In genomic region chr5:150217874-150218692, GRCh38 we compare ENCODE assay signal across 8 cellular contexts. TPM values are rescaled to one million over a fixed set of nuclear protein-coding genes. Genes with fewer than 3 reads are reported as not detected.
DNase-seq lines count a peak whose midpoint lies in the region; ATAC-seq and TF ChIP-seq lines count a peak whose summit lies in the region.

No MANE protein-coding gene starts in this region.

- H3K4me3 ChIP-seq in esophagus muscularis mucosa: no peak overlapping the region

- peaks cover 0 to 17% (median 4%) of the 10 kb centered on the region in 4 donors for H3K4me1 ChIP-seq in esophagus muscularis mucosa

- no peaks in the 10 kb centered on the region for H3K36me3 Mint-ChIP-seq in natural killer cell treated with Interleukin-12 subunit alpha and Interleukin-12 subunit beta and Interleukin-15 and Interleukin-18, amount 100 ng/mL, for 72 hours
- H3K36me3 Mint-ChIP-seq in stimulated activated naive B cell treated with anti-CD40 and anti-IgM and Interleukin-4, amounts not matched to agents 10 μg/mL and 1 μg/mL and 100 μg/mL, for 72 hours: no peaks in the 10 kb centered on the region

- H3K27me3 Mint-ChIP-seq in natural killer cell treated with Interleukin-12 subunit alpha and Interleukin-12 subunit beta and Interleukin-15 and Interleukin-18, amount 100 ng/mL, for 72 hours: peaks cover 0 to 17% of the 10 kb centered on the region in 2 donors
- H3K27me3 Mint-ChIP-seq in stimulated activated naive B cell treated with anti-CD40 and anti-IgM and Interleukin-4, amounts not matched to agents 10 μg/mL and 1 μg/mL and 100 μg/mL, for 72 hours: peaks cover 29 to 56% of the 10 kb centered on the region in 2 donors

- H3K9me3 Mint-ChIP-seq in natural killer cell treated with Interleukin-12 subunit alpha and Interleukin-12 subunit beta and Interleukin-15 and Interleukin-18, amount 100 ng/mL, for 72 hours: no peaks in the 10 kb centered on the region
- no peaks in the 10 kb centered on the region for H3K9me3 Mint-ChIP-seq in stimulated activated naive B cell treated with anti-CD40 and anti-IgM and Interleukin-4, amounts not matched to agents 10 μg/mL and 1 μg/mL and 100 μg/mL, for 72 hours

- H3K4me1 Mint-ChIP-seq in natural killer cell treated with Interleukin-12 subunit alpha and Interleukin-12 subunit beta and Interleukin-15 and Interleukin-18, amount 100 ng/mL, for 72 hours (ENCODE audit: low read depth in 2 of 2): peaks cover 3 to 5% of the 10 kb centered on the region in 2 donors
- peaks cover 6% of the 10 kb centered on the region in 2 donors for H3K4me1 Mint-ChIP-seq in stimulated activated naive B cell treated with anti-CD40 and anti-IgM and Interleukin-4, amounts not matched to agents 10 μg/mL and 1 μg/mL and 100 μg/mL, for 72 hours

- TF ChIP-seq CTCF in esophagus muscularis mucosa (IDR thresholded peaks at IDR 0.05): peak; percentile 89 to 97 (median 95)

- ATAC-seq in GM21528 (IDR thresholded peaks at IDR 0.05; ENCODE audit: low FRiP score, unreplicated experiment): peak; percentile 88
- peak; percentile 80 to 83 for ATAC-seq in natural killer cell treated with Interleukin-12 subunit alpha and Interleukin-12 subunit beta and Interleukin-15 and Interleukin-18, amount 100 ng/mL, for 72 hours
- ATAC-seq in stimulated activated naive B cell treated with anti-CD40 and anti-IgM and Interleukin-4, amounts not matched to agents 10 μg/mL and 1 μg/mL and 100 μg/mL, for 72 hours (replicated peaks): peak; percentile 94 to 99

- no peak overlapping the region for H3K27ac ChIP-seq in esophagus muscularis mucosa (replicated peaks in 1 of 4)

- DNase-seq in D341Med (ENCODE audit: low spot score) (peak; percentile 88), KG1 (lab: John Stamatoyannopoulos, UW) (peak; percentile 31), OCI-M2 (lab: John Stamatoyannopoulos, UW; ENCODE audit: unreplicated experiment) (peak; percentile 60), activated T-cell treated with anti-CD3 and anti-CD28 coated beads for 1 hour (ENCODE audit: low read depth) (peak; percentile 78), esophagus muscularis mucosa (ENCODE audit: extremely low spot score) (no peak)
- peak; percentile 81 for DNase-seq in natural killer cell treated with Interleukin-12 subunit alpha and Interleukin-12 subunit beta and Interleukin-15 and Interleukin-18, amount 100 ng/mL, for 72 hours (ENCODE audit: low spot score)
- peak; percentile 67 for DNase-seq in stimulated activated naive B cell treated with anti-CD40 and anti-IgM and Interleukin-4, amounts not matched to agents 10 μg/mL and 1 μg/mL and 100 μg/mL, for 72 hours

- H3K27me3 ChIP-seq in esophagus muscularis mucosa: no peaks in the 10 kb centered on the region

- intact Hi-C loops in esophagus muscularis mucosa (cut with DNase I): loop anchor here (1.0 to 5.0 kb wide), 4 partner anchors 57 to 216 kb away; partner anchors contain the start of genes HMGXB3 and TIGD6

- H3K9me3 ChIP-seq in esophagus muscularis mucosa: no peaks in the 10 kb centered on the region

- H3K36me3 ChIP-seq in esophagus muscularis mucosa: no peaks in the 10 kb centered on the region

- no peak overlapping the region for H3K27ac Mint-ChIP-seq in natural killer cell treated with Interleukin-12 subunit alpha and Interleukin-12 subunit beta and Interleukin-15 and Interleukin-18, amount 100 ng/mL, for 72 hours
- no peak overlapping the region for H3K27ac Mint-ChIP-seq in stimulated activated naive B cell treated with anti-CD40 and anti-IgM and Interleukin-4, amounts not matched to agents 10 μg/mL and 1 μg/mL and 100 μg/mL, for 72 hours

- WGBS in esophagus muscularis mucosa: 37% methylated on average over 8 of the region's 10 CpGs

- no peak for TF ChIP-seq EP300 in esophagus muscularis mucosa (IDR thresholded peaks at IDR 0.05)

- no peak overlapping the region for H3K4me3 Mint-ChIP-seq in natural killer cell treated with Interleukin-12 subunit alpha and Interleukin-12 subunit beta and Interleukin-15 and Interleukin-18, amount 100 ng/mL, for 72 hours
- no peak overlapping the region for H3K4me3 Mint-ChIP-seq in stimulated activated naive B cell treated with anti-CD40 and anti-IgM and Interleukin-4, amounts not matched to agents 10 μg/mL and 1 μg/mL and 100 μg/mL, for 72 hours

- no peak for TF ChIP-seq POLR2A in esophagus muscularis mucosa (IDR thresholded peaks at IDR 0.05; ENCODE audit: low read depth)

RNA-seq across cellular contexts. Expression of gene SLC6A7, which starts 28.2 kb away (rescaled TPM):
- total RNA-seq in esophagus muscularis mucosa: not detected
- not detected for total RNA-seq in natural killer cell treated with Interleukin-12 subunit alpha and Interleukin-12 subunit beta and Interleukin-15 and Interleukin-18, amount 100 ng/mL, for 72 hours

RNA-seq across cellular contexts. Expression of gene CDX1, which starts 51.5 kb away (rescaled TPM):
- under 1 TPM in 1 of 4 donors, not detected in 3; 0.23 TPM for total RNA-seq in esophagus muscularis mucosa
- total RNA-seq in natural killer cell treated with Interleukin-12 subunit alpha and Interleukin-12 subunit beta and Interleukin-15 and Interleukin-18, amount 100 ng/mL, for 72 hours: not detected
